ENCODE assay signal across 9 cellular contexts in genomic region chr12:39072658-39073057, GRCh38.
"Had no signal": no experiment of that assay in that cellular context is flagged by ENCODE, and none has a peak within 500 bp of the region (broad histone marks: within the 10 kb centered on the region; RNA-seq: fewer than 3 reads in every experiment).

No MANE protein-coding gene starts in this region.

- DNase-seq: GM23248, GOT3, H7, HFFc6, KBM-7 had no signal

- H3K36me3 ChIP-seq: HAP-1 had no signal

- H3K27ac ChIP-seq: GM23248, HL-60, KMS-11 had no signal

- H3K9me3 ChIP-seq: HAP-1 had no signal

- ATAC-seq: HCT116 had no signal

- H3K9ac ChIP-seq: GM23248, KMS-11 had no signal

- H3K4me3 ChIP-seq: GM23248, HAP-1 had no signal

- H3K4me2 ChIP-seq: KMS-11 had no signal

- H2AFZ ChIP-seq: GM23248 had no signal
